9 cellular contexts compared by ENCODE assay signal in the genomic region with DNA sequence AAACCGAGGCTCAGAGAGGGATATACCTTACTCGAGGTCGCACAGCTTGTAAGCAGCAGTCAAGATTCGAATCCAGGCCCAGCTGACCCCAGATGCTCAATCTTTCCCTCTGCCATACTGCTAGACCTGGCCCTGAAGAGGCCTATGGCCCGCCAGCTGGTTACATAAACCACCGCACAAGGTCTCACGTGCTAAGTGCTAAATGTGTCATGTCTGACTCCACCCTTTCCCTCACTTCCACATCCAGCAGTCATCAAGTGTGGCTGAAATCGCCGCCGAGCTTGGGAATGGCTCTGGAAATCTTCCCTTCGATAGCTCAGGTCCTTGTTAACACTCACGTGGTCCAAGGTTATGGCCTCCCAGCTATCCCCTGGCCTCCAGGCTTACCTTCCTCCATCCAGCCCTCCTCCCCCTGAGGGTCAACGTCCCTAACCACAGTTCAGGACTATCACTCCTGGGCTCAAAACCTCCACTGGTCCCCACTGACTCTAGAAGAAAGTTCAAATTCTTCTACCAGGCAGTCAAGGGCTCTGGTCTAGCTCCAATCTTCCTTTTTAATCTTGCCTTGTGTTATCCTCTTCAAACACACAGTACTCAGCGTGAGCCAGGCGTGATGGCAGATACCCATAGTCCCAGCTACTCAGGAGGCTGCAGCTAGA. TPM values are rescaled to one million over a fixed set of nuclear protein-coding genes. Genes with fewer than 3 reads are reported as not detected.
DNase-seq lines count a peak whose midpoint lies in the region; ATAC-seq and TF ChIP-seq lines count a peak whose summit lies in the region.
"Had no signal": no experiment of that assay in that cellular context is flagged by ENCODE, and none has a peak within 500 bp of the region (broad histone marks: within the 10 kb centered on the region; RNA-seq: fewer than 3 reads in every experiment).

No MANE protein-coding gene starts in this region.

- DNase-seq in activated CD8-positive, alpha-beta memory T cell treated with anti-CD3 and anti-CD28 coated beads, Interleukin-2, amount 10 ng/mL, durations not matched to agents 7 days and 5 days: no peak
- DNase-seq in activated CD8-positive, alpha-beta memory T cell treated with anti-CD3 and anti-CD28 coated beads, Interleukin-2, amount 50 U/mL, for 48 hours: no peak
- no peak for DNase-seq in chondrocyte (ENCODE audit: low spot score)
- peak; percentile 49 to 78 for DNase-seq in lung microvascular endothelial cell (ENCODE audit: low read depth in 2 of 2)
- peak in 1 of 2 donors; percentile 78 for DNase-seq in upper lobe of left lung
- no peak for DNase-seq in pons (ENCODE audit: low spot score)
- no peak for DNase-seq in putamen (ENCODE audit: low spot score)
- no peak for DNase-seq in iPS-NIHi7 (ENCODE audit: extremely low spot score)

- no peak for TF ChIP-seq CTCF in chondrocyte (IDR thresholded peaks at IDR 0.05)
- no peak for TF ChIP-seq CTCF in upper lobe of left lung (IDR thresholded peaks at IDR 0.05)

- H3K36me3 ChIP-seq in upper lobe of left lung: no peaks in the 10 kb centered on the region

- 53 to 58% methylated on average over 15 of the region's 15 CpGs for WGBS in upper lobe of left lung, 2 donors

- H3K27ac ChIP-seq in upper lobe of left lung: peak overlapping the region; percentile 97 to 99 (median 98)
- H3K27ac ChIP-seq: VCaP had no signal

- ATAC-seq in activated CD8-positive, alpha-beta memory T cell treated with anti-CD3 and anti-CD28 coated beads, Interleukin-2, amount 10 ng/mL, durations not matched to agents 7 days and 5 days: no peak
- ATAC-seq in upper lobe of left lung (ENCODE audit: low FRiP score in 2 of 2): peak in 1 of 2 donors; percentile 61

- no peaks in the 10 kb centered on the region for H3K9me3 ChIP-seq in upper lobe of left lung

- H3K27ac Mint-ChIP-seq in activated CD8-positive, alpha-beta memory T cell treated with anti-CD3 and anti-CD28 coated beads, Interleukin-2, amount 10 ng/mL, durations not matched to agents 7 days and 5 days: peak overlapping the region; percentile 52
- H3K27ac Mint-ChIP-seq in chondrocyte (ENCODE audit: unreplicated experiment): peak overlapping the region; percentile 99

- no peaks in the 10 kb centered on the region for H3K9me3 Mint-ChIP-seq in activated CD8-positive, alpha-beta memory T cell treated with anti-CD3 and anti-CD28 coated beads, Interleukin-2, amount 10 ng/mL, durations not matched to agents 7 days and 5 days (ENCODE audit: low read depth)
- H3K9me3 Mint-ChIP-seq in chondrocyte (ENCODE audit: low read depth): no peaks in the 10 kb centered on the region

- CTCF ChIA-PET in activated CD8-positive, alpha-beta memory T cell treated with anti-CD3 and anti-CD28 coated beads, Interleukin-2, amount 10 ng/mL, durations not matched to agents 7 days and 5 days (lab: Charles Lee): interaction anchor here (0.9 to 2.8 kb wide), 4 partner anchors 11 to 84 kb away, joined by 3 to 18 read pairs (median 3); no protein-coding TSS in a partner anchor

- no peak overlapping the region for H3K4me3 Mint-ChIP-seq in activated CD8-positive, alpha-beta memory T cell treated with anti-CD3 and anti-CD28 coated beads, Interleukin-2, amount 10 ng/mL, durations not matched to agents 7 days and 5 days
- H3K4me3 Mint-ChIP-seq in chondrocyte (ENCODE audit: unreplicated experiment): peak overlapping the region; percentile 10

- peaks cover 43 to 77% (median 49%) of the 10 kb centered on the region in 4 donors for H3K4me1 ChIP-seq in upper lobe of left lung

- H3K36me3 Mint-ChIP-seq in activated CD8-positive, alpha-beta memory T cell treated with anti-CD3 and anti-CD28 coated beads, Interleukin-2, amount 10 ng/mL, durations not matched to agents 7 days and 5 days: peaks cover 3% of the 10 kb centered on the region
- no peaks in the 10 kb centered on the region for H3K36me3 Mint-ChIP-seq in chondrocyte (ENCODE audit: low read depth)

- H3K4me1 Mint-ChIP-seq in activated CD8-positive, alpha-beta memory T cell treated with anti-CD3 and anti-CD28 coated beads, Interleukin-2, amount 10 ng/mL, durations not matched to agents 7 days and 5 days: peaks cover 49% of the 10 kb centered on the region
- H3K4me1 Mint-ChIP-seq in chondrocyte (ENCODE audit: low read depth): peaks cover 43% of the 10 kb centered on the region

- TF ChIP-seq EP300 in upper lobe of left lung (IDR thresholded peaks at IDR 0.05): peak in 1 of 4 donors; percentile 58

- no peaks in the 10 kb centered on the region for H3K27me3 Mint-ChIP-seq in activated CD8-positive, alpha-beta memory T cell treated with anti-CD3 and anti-CD28 coated beads, Interleukin-2, amount 10 ng/mL, durations not matched to agents 7 days and 5 days
- no peaks in the 10 kb centered on the region for H3K27me3 Mint-ChIP-seq in chondrocyte (ENCODE audit: low read depth)

- H3K27me3 ChIP-seq in upper lobe of left lung: no peaks in the 10 kb centered on the region

- peak in 1 of 4 donors; percentile 33 for TF ChIP-seq POLR2A in upper lobe of left lung (IDR thresholded peaks at IDR 0.05)

- H3K4me3 ChIP-seq in upper lobe of left lung: no peak overlapping the region

RNA-seq across cellular contexts. Expression of gene ZBTB4, which starts 3.5 kb away (rescaled TPM):
- 10 to 100 TPM; 24.5 to 27.7 TPM for total RNA-seq in activated CD8-positive, alpha-beta memory T cell treated with anti-CD3 and anti-CD28 coated beads, Interleukin-2, amount 10 ng/mL, durations not matched to agents 7 days and 5 days
- total RNA-seq in chondrocyte (50.9 to 51.9 TPM (median 51.0 TPM) in 3 replicates), lung microvascular endothelial cell (6.3 and 8.5 TPM in 2 replicates), upper lobe of left lung (10 to 100 TPM; 54.4 to 90.1 (median 74.2) TPM)

RNA-seq across cellular contexts. Expression of gene SLC35G6, which starts 5.4 kb away (rescaled TPM):
- not detected for total RNA-seq in activated CD8-positive, alpha-beta memory T cell treated with anti-CD3 and anti-CD28 coated beads, Interleukin-2, amount 10 ng/mL, durations not matched to agents 7 days and 5 days
- total RNA-seq in chondrocyte: not detected in 3 replicates
- not detected in 2 replicates for total RNA-seq in lung microvascular endothelial cell
- total RNA-seq in upper lobe of left lung: not detected

RNA-seq across cellular contexts. Expression of gene POLR2A, which starts 8.3 kb away (rescaled TPM):
- total RNA-seq in activated CD8-positive, alpha-beta memory T cell treated with anti-CD3 and anti-CD28 coated beads, Interleukin-2, amount 10 ng/mL, durations not matched to agents 7 days and 5 days: 100 to 1,000 TPM; 198 to 228 TPM
- total RNA-seq in chondrocyte (113 to 121 TPM (median 115 TPM) in 3 replicates), lung microvascular endothelial cell (56.0 and 70.0 TPM in 2 replicates), upper lobe of left lung (100 to 1,000 TPM in 4 of 6 donors, 10 to 100 TPM in 2; 79.5 to 139 (median 112) TPM)

RNA-seq across cellular contexts. Expression of gene CHRNB1, which starts 31.0 kb away (rescaled TPM):
- 10 to 100 TPM; 10.4 to 13.1 TPM for total RNA-seq in activated CD8-positive, alpha-beta memory T cell treated with anti-CD3 and anti-CD28 coated beads, Interleukin-2, amount 10 ng/mL, durations not matched to agents 7 days and 5 days
- total RNA-seq in chondrocyte: 12.2 to 14.0 TPM (median 12.6 TPM) in 3 replicates
- total RNA-seq in lung microvascular endothelial cell: 8.1 and 9.2 TPM in 2 replicates
- 10 to 100 TPM in 1 of 6 donors, 1 to 10 TPM in 5; 1.9 to 11.5 (median 7.0) TPM for total RNA-seq in upper lobe of left lung

RNA-seq across cellular contexts. Expression of gene FGF11, which starts 36.6 kb away (rescaled TPM):
- total RNA-seq in activated CD8-positive, alpha-beta memory T cell treated with anti-CD3 and anti-CD28 coated beads, Interleukin-2, amount 10 ng/mL, durations not matched to agents 7 days and 5 days: 1 to 10 TPM; 3.6 to 4.1 TPM
- total RNA-seq in chondrocyte (5.0 to 6.0 TPM (median 5.1 TPM) in 3 replicates), lung microvascular endothelial cell (0.20 and 0.22 TPM in 2 replicates), upper lobe of left lung (1 to 10 TPM in 2 of 6 donors, under 1 TPM in 3, not detected in 1; 0.15 to 2.0 (median 0.57) TPM)

Comparison
In these comparisons a context has a peak if more than half of its experiments do, and no peak if none do; other contexts are left out.
1. DNase-seq: peak in lung microvascular endothelial cell (2 of 2); none in activated CD8-positive, alpha-beta memory T cell treated with anti-CD3 and anti-CD28 coated beads, Interleukin-2, amount 10 ng/mL, durations not matched to agents 7 days and 5 days (single experiment), activated CD8-positive, alpha-beta memory T cell treated with anti-CD3 and anti-CD28 coated beads, Interleukin-2, amount 50 U/mL, for 48 hours (single experiment), chondrocyte (single experiment), pons (single experiment), putamen (single experiment) and iPS-NIHi7 (single experiment).